Comparison of ENCODE assay signal across 10 cellular contexts in genomic region chr12:32390572-32391219, GRCh38. TPM values are rescaled to one million over a fixed set of nuclear protein-coding genes. Genes with fewer than 3 reads are reported as not detected.
A peak's percentile ranks its signal among the peaks of the same experiment; 100 is the strongest.
DNase-seq lines count a peak whose midpoint lies in the region; ATAC-seq, FAIRE-seq and TF ChIP-seq lines count a peak whose summit lies in the region.
"Had no signal": no experiment of that assay in that cellular context is flagged by ENCODE, and none has a peak within 500 bp of the region (broad histone marks: within the 10 kb centered on the region; RNA-seq: fewer than 3 reads in every experiment).

No MANE protein-coding gene starts in this region.

- H3K9me3 ChIP-seq in small intestine (ENCODE audit: control insufficient read depth, low read depth) = no peaks in the 10 kb centered on the region
- H3K9me3 ChIP-seq: SJSA1 had no signal

- peaks cover 3% of the 10 kb centered on the region for H3K4me1 Mint-ChIP-seq in activated CD4-positive, alpha-beta T cell treated with anti-CD3 and anti-CD28 coated beads for 36 hours
- no peaks in the 10 kb centered on the region for H3K4me1 Mint-ChIP-seq in T-helper 1 cell treated with Interleukin-12 subunit alpha and Interleukin-12 subunit beta and Interleukin-4 antibody, amounts not matched to agents 30 μg/mL and 1 μg/mL, for 36 hours (ENCODE audit: low read depth)
- H3K4me1 Mint-ChIP-seq: nephron had no signal

- no peak for TF ChIP-seq CTCF in fibroblast of villous mesenchyme (IDR thresholded peaks at IDR 0.05; ENCODE audit: insufficient read depth, low read depth, low read length)

- peak overlapping the region; percentile 71 for H3K4me3 Mint-ChIP-seq in activated CD4-positive, alpha-beta T cell treated with anti-CD3 and anti-CD28 coated beads for 36 hours
- H3K4me3 Mint-ChIP-seq in T-helper 1 cell treated with Interleukin-12 subunit alpha and Interleukin-12 subunit beta and Interleukin-4 antibody, amounts not matched to agents 30 μg/mL and 1 μg/mL, for 36 hours = peak overlapping the region; percentile 48
- H3K4me3 Mint-ChIP-seq: nephron had no signal

- H3K27ac ChIP-seq in small intestine (ENCODE audit: low read depth in 1 of 2, low read length in 1 of 2) = no peak overlapping the region
- H3K27ac ChIP-seq: SJSA1 had no signal

- CTCF ChIA-PET in activated CD4-positive, alpha-beta T cell treated with anti-CD3 and anti-CD28 coated beads for 36 hours (lab: Charles Lee) = no interaction called here

- POLR2A ChIA-PET in activated CD4-positive, alpha-beta T cell treated with anti-CD3 and anti-CD28 coated beads for 36 hours (lab: Charles Lee) = no interaction called here

- no peaks in the 10 kb centered on the region for H3K9me3 Mint-ChIP-seq in activated CD4-positive, alpha-beta T cell treated with anti-CD3 and anti-CD28 coated beads for 36 hours (ENCODE audit: low read depth)
- no peaks in the 10 kb centered on the region for H3K9me3 Mint-ChIP-seq in T-helper 1 cell treated with Interleukin-12 subunit alpha and Interleukin-12 subunit beta and Interleukin-4 antibody, amounts not matched to agents 30 μg/mL and 1 μg/mL, for 36 hours
- H3K9me3 Mint-ChIP-seq: nephron had no signal

- 29 to 37% (median 31%) methylated on average over 39 to 47 of the region's 47 CpGs for WGBS in small intestine, 3 donors

- intact Hi-C loops in activated CD4-positive, alpha-beta T cell treated with anti-CD3 and anti-CD28 coated beads for 36 hours (cut with DNase I, micrococcal nuclease) = loop anchor here in 1 of 2 experiments (10.0 kb wide), 1 partner anchor 284 kb away; the partner anchor contains the start of gene DNM1L

- H3K36me3 ChIP-seq in small intestine (ENCODE audit: control insufficient read depth in 2 of 2, insufficient read depth in 2 of 2, low read length in 2 of 2) = no peaks in the 10 kb centered on the region
- H3K36me3 ChIP-seq: SJSA1 had no signal

- DNase-seq in activated CD4-positive, alpha-beta T cell treated with anti-CD3 and anti-CD28 coated beads for 36 hours = peak; percentile 62
- no peak for DNase-seq in activated CD4-positive, alpha-beta T cell treated with anti-CD3 and anti-CD28 coated beads, Interleukin-2, amount 50 U/mL, for 1 hour
- DNase-seq in fibroblast of villous mesenchyme (ENCODE audit: low read depth) (peak; percentile 20), small intestine (peak; percentile 54), SHP77 (lab: John Stamatoyannopoulos, UW) (no peak), SW480 (ENCODE audit: low spot score) (no peak)

- no peak for FAIRE-seq in small intestine (lab: Jason Lieb, UNC)

- no peaks in the 10 kb centered on the region for H3K36me3 Mint-ChIP-seq in activated CD4-positive, alpha-beta T cell treated with anti-CD3 and anti-CD28 coated beads for 36 hours (ENCODE audit: low read depth)
- no peaks in the 10 kb centered on the region for H3K36me3 Mint-ChIP-seq in T-helper 1 cell treated with Interleukin-12 subunit alpha and Interleukin-12 subunit beta and Interleukin-4 antibody, amounts not matched to agents 30 μg/mL and 1 μg/mL, for 36 hours (ENCODE audit: low read depth)

- H3K4me1 ChIP-seq in small intestine (ENCODE audit: control insufficient read depth in 2 of 2, insufficient read depth in 1 of 2, low read depth in 1 of 2, low read length in 1 of 2) = no peaks in the 10 kb centered on the region
- H3K4me1 ChIP-seq: SJSA1 had no signal

- H3K4me3 ChIP-seq in fibroblast of villous mesenchyme (ENCODE audit: low read depth, low read length) (peak overlapping the region; percentile 43), small intestine (ENCODE audit: low read depth in 1 of 2, low read length in 2 of 2) (peak overlapping the region; percentile 9 to 49)
- H3K4me3 ChIP-seq: SJSA1 had no signal

- peaks cover 7% of the 10 kb centered on the region for H3K27me3 Mint-ChIP-seq in activated CD4-positive, alpha-beta T cell treated with anti-CD3 and anti-CD28 coated beads for 36 hours
- peaks cover 4% of the 10 kb centered on the region for H3K27me3 Mint-ChIP-seq in T-helper 1 cell treated with Interleukin-12 subunit alpha and Interleukin-12 subunit beta and Interleukin-4 antibody, amounts not matched to agents 30 μg/mL and 1 μg/mL, for 36 hours (ENCODE audit: low read depth)

- H3K27ac Mint-ChIP-seq in activated CD4-positive, alpha-beta T cell treated with anti-CD3 and anti-CD28 coated beads for 36 hours = no peak overlapping the region
- no peak overlapping the region for H3K27ac Mint-ChIP-seq in T-helper 1 cell treated with Interleukin-12 subunit alpha and Interleukin-12 subunit beta and Interleukin-4 antibody, amounts not matched to agents 30 μg/mL and 1 μg/mL, for 36 hours
- H3K27ac Mint-ChIP-seq: nephron had no signal

- peak; percentile 95 for ATAC-seq in activated CD4-positive, alpha-beta T cell treated with anti-CD3 and anti-CD28 coated beads for 36 hours
- no peak for ATAC-seq in GM18520 (IDR thresholded peaks at IDR 0.05; ENCODE audit: unreplicated experiment)

- peaks cover 0 to 2% of the 10 kb centered on the region in 2 donors for H3K27me3 ChIP-seq in small intestine (ENCODE audit: control insufficient read depth in 2 of 2, insufficient read depth in 2 of 2, low read length in 2 of 2)
- H3K27me3 ChIP-seq: SJSA1 had no signal

RNA-seq across cellular contexts. Expression of gene FGD4, which starts 8.7 kb away (rescaled TPM):
- total RNA-seq in activated CD4-positive, alpha-beta T cell treated with anti-CD3 and anti-CD28 coated beads for 36 hours = under 1 TPM in 1 of 2 experiments, not detected in 1; 0.07 TPM
- total RNA-seq in fibroblast of villous mesenchyme = 4.7 and 8.1 TPM in 2 replicates
- polyA plus RNA-seq in small intestine = 10 to 100 TPM in 2 of 3 donors, 1 to 10 TPM in 1; 8.2 to 15.2 (median 13.2) TPM

Comparison
In these comparisons a context has a peak if more than half of its experiments do, and no peak if none do; other contexts are left out.
1. DNase-seq: peak in activated CD4-positive, alpha-beta T cell treated with anti-CD3 and anti-CD28 coated beads for 36 hours (single experiment), fibroblast of villous mesenchyme (single experiment) and small intestine (single experiment); none in activated CD4-positive, alpha-beta T cell treated with anti-CD3 and anti-CD28 coated beads, Interleukin-2, amount 50 U/mL, for 1 hour (single experiment), SHP77 (0 of 2) and SW480 (single experiment).